ENCODE assay signal across 13 cellular contexts in genomic region chr2:9681427-9681817, GRCh38. TPM values are rescaled to one million over a fixed set of nuclear protein-coding genes. Genes with fewer than 3 reads are reported as not detected.
A peak's percentile ranks its signal among the peaks of the same experiment; 100 is the strongest.
DNase-seq lines count a peak whose midpoint lies in the region; ATAC-seq, FAIRE-seq and TF ChIP-seq lines count a peak whose summit lies in the region.
"Had no signal": no experiment of that assay in that cellular context is flagged by ENCODE, and none has a peak within 500 bp of the region (broad histone marks: within the 10 kb centered on the region; RNA-seq: fewer than 3 reads in every experiment).

No MANE protein-coding gene starts in this region.

- H2AFZ ChIP-seq in Karpas-422 (ENCODE audit: low read length): no peak overlapping the region

- whole genome bisulfite sequencing in pancreas, 2 donors: 86 to 90% methylated on average over 7 of the region's 7 CpGs

- H3K4me1 ChIP-seq in BLaER1 (peaks cover 68% of the 10 kb centered on the region), pancreas (no peaks in the 10 kb centered on the region), Karpas-422 (ENCODE audit: low read length) (no peaks in the 10 kb centered on the region)
- H3K4me1 ChIP-seq: suprapubic skin had no signal

- H3K9me3 ChIP-seq in BLaER1 (no peaks in the 10 kb centered on the region), pancreas (no peaks in the 10 kb centered on the region), Karpas-422 (ENCODE audit: low read length) (no peaks in the 10 kb centered on the region)
- H3K9me3 ChIP-seq: suprapubic skin had no signal

- H3K36me3 Mint-ChIP-seq in activated CD4-positive, alpha-beta memory T cell treated with anti-CD3 and anti-CD28 coated beads for 36 hours: no peaks in the 10 kb centered on the region
- peaks cover 0 to 4% (median 0%) of the 10 kb centered on the region in 3 donors for H3K36me3 Mint-ChIP-seq in immature natural killer cell

- H3K27ac Mint-ChIP-seq in activated CD4-positive, alpha-beta memory T cell treated with anti-CD3 and anti-CD28 coated beads for 36 hours: peak overlapping the region; percentile 74
- peak overlapping the region; percentile 97 to 99 (median 98) for H3K27ac Mint-ChIP-seq in immature natural killer cell

- FAIRE-seq in pancreas (lab: Jason Lieb, UNC): no peak
- FAIRE-seq: keratinocyte had no signal

- DNase-seq in GDM1 (lab: John Stamatoyannopoulos, UW): peak; percentile 86
- DNase-seq in activated CD4-positive, alpha-beta memory T cell treated with anti-CD3 and anti-CD28 coated beads for 36 hours: peak; percentile 39
- peak; percentile 82 to 84 (median 83) for DNase-seq in immature natural killer cell
- no peak for DNase-seq in pancreas
- no peak for DNase-seq in erythroblast (lab: John Stamatoyannopoulos, UW)
- DNase-seq in Karpas-422: no peak
- DNase-seq in NCI-H82 (lab: John Stamatoyannopoulos, UW): no peak
- DNase-seq: effector CD4-positive, alpha-beta T cell; NCI-H2171; SW 1271 had no signal

- CTCF ChIA-PET in activated CD4-positive, alpha-beta memory T cell treated with anti-CD3 and anti-CD28 coated beads for 36 hours (lab: Charles Lee): interaction anchor here (0.9 kb wide), 1 partner anchor 88 kb away, joined by 3 read pairs; no protein-coding TSS in a partner anchor

- H3K4me3 ChIP-seq in BLaER1 (no peak overlapping the region; the same call in 1 of the 2 replicates), pancreas (no peak overlapping the region), Karpas-422 (ENCODE audit: low read length) (no peak overlapping the region)
- H3K4me3 ChIP-seq: suprapubic skin had no signal

- H3K4me2 ChIP-seq in BLaER1: peak overlapping the region; percentile 82
- no peak overlapping the region for H3K4me2 ChIP-seq in Karpas-422 (ENCODE audit: low read depth, low read length, poor library complexity, severe bottlenecking)

- no peak for TF ChIP-seq CTCF in pancreas (IDR thresholded peaks at IDR 0.05)

- H3K79me2 ChIP-seq in Karpas-422 (ENCODE audit: low read length): no peaks in the 10 kb centered on the region

- H3K9me2 ChIP-seq in Karpas-422 (replicated peaks; ENCODE audit: insufficient read depth, low read length): no peaks in the 10 kb centered on the region

- ATAC-seq in pancreas: no peak

- H3K27me3 Mint-ChIP-seq in activated CD4-positive, alpha-beta memory T cell treated with anti-CD3 and anti-CD28 coated beads for 36 hours: no peaks in the 10 kb centered on the region
- peaks cover 3 to 11% (median 6%) of the 10 kb centered on the region in 3 donors for H3K27me3 Mint-ChIP-seq in immature natural killer cell (ENCODE audit: low read depth in 3 of 3)

- no peak for TF ChIP-seq POLR2A in erythroblast (IDR thresholded peaks at IDR 0.05; ENCODE audit: low read length)

- H3K27ac ChIP-seq in BLaER1: peak overlapping the region; percentile 81
- no peak overlapping the region for H3K27ac ChIP-seq in pancreas
- no peak overlapping the region for H3K27ac ChIP-seq in Karpas-422 (ENCODE audit: low read length)
- H3K27ac ChIP-seq: suprapubic skin had no signal

- peaks cover 12% of the 10 kb centered on the region for H3K4me1 Mint-ChIP-seq in activated CD4-positive, alpha-beta memory T cell treated with anti-CD3 and anti-CD28 coated beads for 36 hours (ENCODE audit: low read depth)
- peaks cover 24 to 32% of the 10 kb centered on the region in 2 donors for H3K4me1 Mint-ChIP-seq in immature natural killer cell

- H3K9ac ChIP-seq in BLaER1: peak overlapping the region; percentile 50; the same call in 1 of the 2 replicates
- no peak overlapping the region for H3K9ac ChIP-seq in Karpas-422 (ENCODE audit: low read length)

- H3K27me3 ChIP-seq in BLaER1 (no peaks in the 10 kb centered on the region), pancreas (no peaks in the 10 kb centered on the region), Karpas-422 (ENCODE audit: low read length) (no peaks in the 10 kb centered on the region)
- H3K27me3 ChIP-seq: suprapubic skin had no signal

- intact Hi-C loops in activated CD4-positive, alpha-beta memory T cell treated with anti-CD3 and anti-CD28 coated beads for 36 hours (cut with micrococcal nuclease): no loop called here
- intact Hi-C loops in pancreas (cut with DNase I): no loop called here

- no peaks in the 10 kb centered on the region for H4K20me1 ChIP-seq in BLaER1
- H4K20me1 ChIP-seq in Karpas-422 (ENCODE audit: insufficient read depth, low read depth, low read length): no peaks in the 10 kb centered on the region

- H3K9me3 Mint-ChIP-seq in activated CD4-positive, alpha-beta memory T cell treated with anti-CD3 and anti-CD28 coated beads for 36 hours: no peaks in the 10 kb centered on the region
- H3K9me3 Mint-ChIP-seq in immature natural killer cell: no peaks in the 10 kb centered on the region

- H3K36me3 ChIP-seq in BLaER1 (no peaks in the 10 kb centered on the region), pancreas (no peaks in the 10 kb centered on the region), Karpas-422 (ENCODE audit: insufficient read depth, low read length) (no peaks in the 10 kb centered on the region)
- H3K36me3 ChIP-seq: suprapubic skin had no signal

- no peak overlapping the region for H3K4me3 Mint-ChIP-seq in activated CD4-positive, alpha-beta memory T cell treated with anti-CD3 and anti-CD28 coated beads for 36 hours
- H3K4me3 Mint-ChIP-seq in immature natural killer cell: peak overlapping the region; percentile 50 to 69 (median 64)

- POLR2A ChIA-PET in activated CD4-positive, alpha-beta memory T cell treated with anti-CD3 and anti-CD28 coated beads for 36 hours (lab: Charles Lee): interaction anchor here (0.7 kb wide), 1 partner anchor 26 kb away, joined by 4 read pairs; no protein-coding TSS in a partner anchor

RNA-seq across cellular contexts. Expression of gene YWHAQ, which starts 50.6 kb away (rescaled TPM):
- total RNA-seq in activated CD4-positive, alpha-beta memory T cell treated with anti-CD3 and anti-CD28 coated beads for 36 hours: 100 to 1,000 TPM; 495 to 541 TPM
- polyA plus RNA-seq in immature natural killer cell (100 to 1,000 TPM; 406 to 761 (median 479) TPM), pancreas (100 to 1,000 TPM in 1 of 2 donors, 10 to 100 TPM in 1; 70.1 to 131 TPM)
- 100 to 1,000 TPM; 127 to 170 (median 161) TPM for total RNA-seq in pancreas
- 112 and 189 TPM in 2 replicates for total RNA-seq in Karpas-422 (2014; rRNA removed; shearing (Covaris generic); ENCODE audit: low replicate concordance)

Comparison
In these comparisons a context has a peak if more than half of its experiments do, and no peak if none do; other contexts are left out.
1. DNase-seq: peak in GDM1 (single experiment), activated CD4-positive, alpha-beta memory T cell treated with anti-CD3 and anti-CD28 coated beads for 36 hours (single experiment) and immature natural killer cell (3 of 3); none in pancreas (0 of 6), erythroblast (0 of 2), Karpas-422 (single experiment) and NCI-H82 (single experiment).